18 cellular contexts compared by ENCODE assay signal in genomic region chr6:129701721-129702455, GRCh38. TPM values are rescaled to one million over a fixed set of nuclear protein-coding genes. Genes with fewer than 3 reads are reported as not detected.
DNase-seq lines count a peak whose midpoint lies in the region; ATAC-seq and TF ChIP-seq lines count a peak whose summit lies in the region.
"Had no signal": no experiment of that assay in that cellular context is flagged by ENCODE, and none has a peak within 500 bp of the region (broad histone marks: within the 10 kb centered on the region; RNA-seq: fewer than 3 reads in every experiment).

No MANE protein-coding gene starts in this region.

- H4K20me1 ChIP-seq in smooth muscle cell (ENCODE audit: low read depth) (no peaks in the 10 kb centered on the region), OCI-LY7 (ENCODE audit: insufficient read depth, low read length) (no peaks in the 10 kb centered on the region)

- CTCF ChIA-PET in activated CD4-positive, alpha-beta T cell treated with anti-CD3 and anti-CD28 coated beads, Interleukin-2, amount 10 ng/mL, durations not matched to agents 7 days and 5 days (lab: Charles Lee), result interaction anchor here (1.6 kb wide), 1 partner anchor 10 kb away, joined by 8 read pairs; no protein-coding TSS in a partner anchor
- CTCF ChIA-PET in OCI-LY7 (lab: Charles Lee; ENCODE audit: unreplicated experiment), result no interaction called here

- no peak overlapping the region for H3K4me2 ChIP-seq in smooth muscle cell
- H3K4me2 ChIP-seq in OCI-LY7 (ENCODE audit: low read length), result no peak overlapping the region

- WGBS in smooth muscle cell (ENCODE audit: low lambda C conversion rate), result 85% methylated on average over 4 of the region's 4 CpGs

- H3K36me3 ChIP-seq in smooth muscle cell (ENCODE audit: low read depth), result no peaks in the 10 kb centered on the region
- no peaks in the 10 kb centered on the region for H3K36me3 ChIP-seq in OCI-LY7 (ENCODE audit: insufficient read depth, low read length)
- H3K36me3 ChIP-seq: HAP-1 had no signal

- no peaks in the 10 kb centered on the region for H3K27me3 Mint-ChIP-seq in activated CD4-positive, alpha-beta T cell treated with anti-CD3 and anti-CD28 coated beads, Interleukin-2, amount 10 ng/mL, durations not matched to agents 24 days and 14 days
- H3K27me3 Mint-ChIP-seq in activated CD4-positive, alpha-beta T cell treated with anti-CD3 and anti-CD28 coated beads, Interleukin-2, amount 10 ng/mL, durations not matched to agents 7 days and 5 days, result no peaks in the 10 kb centered on the region

- H3K79me2 ChIP-seq in smooth muscle cell (ENCODE audit: low read depth) (peaks cover 18% of the 10 kb centered on the region), OCI-LY7 (ENCODE audit: insufficient read depth, low read depth, low read length) (no peaks in the 10 kb centered on the region)

- peak; percentile 28 for DNase-seq in activated CD4-positive, alpha-beta T cell treated with anti-CD3 and anti-CD28 coated beads, Interleukin-2, amount 10 ng/mL, durations not matched to agents 24 days and 14 days
- no peak for DNase-seq in activated CD4-positive, alpha-beta T cell treated with anti-CD3 and anti-CD28 coated beads, Interleukin-2, amount 10 ng/mL, durations not matched to agents 7 days and 5 days
- DNase-seq in amniotic epithelial cell (ENCODE audit: low read depth) (peak; percentile 71), fibroblast of the aortic adventitia (ENCODE audit: low read depth) (peak; percentile 65), smooth muscle cell (lab: John Stamatoyannopoulos, UW; ENCODE audit: unreplicated experiment) (no peak), OCI-LY7 (ENCODE audit: low spot score) (no peak)
- DNase-seq in stimulated activated naive CD4-positive, alpha-beta T cell treated with Interleukin-2 at 50 U/mL for 16 hours (lab: John Stamatoyannopoulos, UW), result no peak
- DNase-seq: activated CD4-positive, CD25-positive, alpha-beta regulatory T cell treated with anti-CD3 and anti-CD28 coated beads, Interleukin-2, amount 50 U/mL, for 72 hours; Caco-2; effector CD8-positive, alpha-beta T cell; heart left ventricle; NCI-H1105; testis had no signal

- H3K4me1 Mint-ChIP-seq in activated CD4-positive, alpha-beta T cell treated with anti-CD3 and anti-CD28 coated beads, Interleukin-2, amount 10 ng/mL, durations not matched to agents 24 days and 14 days, result peaks cover 30% of the 10 kb centered on the region
- peaks cover 17% of the 10 kb centered on the region for H3K4me1 Mint-ChIP-seq in activated CD4-positive, alpha-beta T cell treated with anti-CD3 and anti-CD28 coated beads, Interleukin-2, amount 10 ng/mL, durations not matched to agents 7 days and 5 days
- H3K4me1 Mint-ChIP-seq: nephron had no signal

- peaks cover 19% of the 10 kb centered on the region for H3K36me3 Mint-ChIP-seq in activated CD4-positive, alpha-beta T cell treated with anti-CD3 and anti-CD28 coated beads, Interleukin-2, amount 10 ng/mL, durations not matched to agents 24 days and 14 days (ENCODE audit: low read depth)
- H3K36me3 Mint-ChIP-seq in activated CD4-positive, alpha-beta T cell treated with anti-CD3 and anti-CD28 coated beads, Interleukin-2, amount 10 ng/mL, durations not matched to agents 7 days and 5 days (ENCODE audit: low read depth), result peaks cover 13% of the 10 kb centered on the region

- TF ChIP-seq CTCF in fibroblast of the aortic adventitia (IDR thresholded peaks at IDR 0.05; ENCODE audit: insufficient read depth, low read length), result no peak
- no peak for TF ChIP-seq CTCF in smooth muscle cell (IDR thresholded peaks at IDR 0.05; ENCODE audit: borderline replicate concordance, insufficient read depth, poor library complexity, severe bottlenecking)
- TF ChIP-seq CTCF in OCI-LY7 (conservative IDR thresholded peaks at IDR 0.05; ENCODE audit: low read length), result no peak

- no peaks in the 10 kb centered on the region for H3K9me3 ChIP-seq in smooth muscle cell (replicated peaks; ENCODE audit: low read depth)
- no peaks in the 10 kb centered on the region for H3K9me3 ChIP-seq in OCI-LY7 (ENCODE audit: low read length)
- H3K9me3 ChIP-seq: HAP-1, heart left ventricle, testis had no signal

- H3F3A ChIP-seq in smooth muscle cell (ENCODE audit: low read depth), result no peaks in the 10 kb centered on the region

- H3K4me1 ChIP-seq in smooth muscle cell (ENCODE audit: low read depth), result no peaks in the 10 kb centered on the region
- H3K4me1 ChIP-seq in OCI-LY7 (ENCODE audit: insufficient read depth, low read length, poor library complexity, severe bottlenecking), result no peaks in the 10 kb centered on the region
- H3K4me1 ChIP-seq: testis had no signal

- POLR2A ChIA-PET in activated CD4-positive, alpha-beta T cell treated with anti-CD3 and anti-CD28 coated beads, Interleukin-2, amount 10 ng/mL, durations not matched to agents 7 days and 5 days (lab: Charles Lee), result no interaction called here
- POLR2A ChIA-PET in OCI-LY7 (lab: Charles Lee), result interaction anchor here (0.5 kb wide), 1 partner anchor 25 kb away, joined by 6 read pairs; no protein-coding TSS in a partner anchor

- ATAC-seq in HG03442 (IDR thresholded peaks at IDR 0.05; ENCODE audit: unreplicated experiment), result no peak
- ATAC-seq: PC-3 had no signal

- no peaks in the 10 kb centered on the region for H3K9me3 Mint-ChIP-seq in activated CD4-positive, alpha-beta T cell treated with anti-CD3 and anti-CD28 coated beads, Interleukin-2, amount 10 ng/mL, durations not matched to agents 24 days and 14 days
- H3K9me3 Mint-ChIP-seq in activated CD4-positive, alpha-beta T cell treated with anti-CD3 and anti-CD28 coated beads, Interleukin-2, amount 10 ng/mL, durations not matched to agents 7 days and 5 days, result peaks cover 4% of the 10 kb centered on the region
- H3K9me3 Mint-ChIP-seq: nephron had no signal

- intact Hi-C loops in activated CD4-positive, alpha-beta T cell treated with anti-CD3 and anti-CD28 coated beads, Interleukin-2, amount 10 ng/mL, durations not matched to agents 24 days and 14 days (cut with micrococcal nuclease), result no loop called here
- intact Hi-C loops in OCI-LY7 (cut with micrococcal nuclease; ENCODE audit: unreplicated experiment), result no loop called here

- H3K9ac ChIP-seq in smooth muscle cell (ENCODE audit: low read depth), result no peak overlapping the region

- H3K27ac ChIP-seq in smooth muscle cell (ENCODE audit: low read depth) (peak overlapping the region; percentile 66), OCI-LY7 (ENCODE audit: low read depth, low read length, poor library complexity, severe bottlenecking) (no peak overlapping the region)
- H3K27ac ChIP-seq: 22Rv1, heart left ventricle, testis had no signal

- no peak overlapping the region for H3K4me3 Mint-ChIP-seq in activated CD4-positive, alpha-beta T cell treated with anti-CD3 and anti-CD28 coated beads, Interleukin-2, amount 10 ng/mL, durations not matched to agents 24 days and 14 days
- no peak overlapping the region for H3K4me3 Mint-ChIP-seq in activated CD4-positive, alpha-beta T cell treated with anti-CD3 and anti-CD28 coated beads, Interleukin-2, amount 10 ng/mL, durations not matched to agents 7 days and 5 days
- H3K4me3 Mint-ChIP-seq: nephron had no signal

- H2AFZ ChIP-seq in smooth muscle cell (ENCODE audit: low read depth), result no peak overlapping the region
- no peak overlapping the region for H2AFZ ChIP-seq in OCI-LY7 (ENCODE audit: low read length)

- H3K4me3 ChIP-seq in fibroblast of the aortic adventitia (ENCODE audit: low read depth, low read length) (no peak overlapping the region), smooth muscle cell (no peak overlapping the region), OCI-LY7 (ENCODE audit: low read depth, low read length, poor library complexity, severe bottlenecking) (no peak overlapping the region)
- H3K4me3 ChIP-seq: HAP-1, heart left ventricle, testis had no signal

- no peaks in the 10 kb centered on the region for H3K9me2 ChIP-seq in OCI-LY7 (ENCODE audit: insufficient read depth, low read length)

- no TSS peak for BruUV-seq in OCI-LY7 (replicated peaks; lab: Mats Ljungman, UMichigan)

- H3K27me3 ChIP-seq in smooth muscle cell (ENCODE audit: low read depth), result no peaks in the 10 kb centered on the region
- H3K27me3 ChIP-seq: heart left ventricle, testis had no signal

- peak overlapping the region; percentile 45 for H3K27ac Mint-ChIP-seq in activated CD4-positive, alpha-beta T cell treated with anti-CD3 and anti-CD28 coated beads, Interleukin-2, amount 10 ng/mL, durations not matched to agents 24 days and 14 days
- H3K27ac Mint-ChIP-seq in activated CD4-positive, alpha-beta T cell treated with anti-CD3 and anti-CD28 coated beads, Interleukin-2, amount 10 ng/mL, durations not matched to agents 7 days and 5 days, result no peak overlapping the region
- H3K27ac Mint-ChIP-seq: nephron had no signal

RNA-seq across cellular contexts. Expression of gene ARHGAP18, which starts 8.1 kb away (rescaled TPM):
- total RNA-seq in activated CD4-positive, alpha-beta T cell treated with anti-CD3 and anti-CD28 coated beads, Interleukin-2, amount 10 ng/mL, durations not matched to agents 24 days and 14 days, result 3.2 and 3.8 TPM in 2 replicates
- 1 to 10 TPM; 7.5 to 8.1 TPM for total RNA-seq in activated CD4-positive, alpha-beta T cell treated with anti-CD3 and anti-CD28 coated beads, Interleukin-2, amount 10 ng/mL, durations not matched to agents 7 days and 5 days
- total RNA-seq in fibroblast of the aortic adventitia (ENCODE audit: low replicate concordance) (26.2 and 65.8 TPM in 2 replicates), smooth muscle cell (9.6 and 10.7 TPM in 2 replicates), OCI-LY7 (2022) (7.5 TPM in 2 replicates)
- 3.2 and 3.5 TPM in 2 replicates for polyA plus RNA-seq in smooth muscle cell
- 4.8 and 5.9 TPM in 2 replicates for total RNA-seq in OCI-LY7 (2014; rRNA removed; shearing (Covaris generic))

Comparison
In these comparisons a context has a peak if more than half of its experiments do, and no peak if none do; other contexts are left out.
1. DNase-seq: peak in activated CD4-positive, alpha-beta T cell treated with anti-CD3 and anti-CD28 coated beads, Interleukin-2, amount 10 ng/mL, durations not matched to agents 24 days and 14 days (single experiment), amniotic epithelial cell (single experiment) and fibroblast of the aortic adventitia (single experiment); none in activated CD4-positive, alpha-beta T cell treated with anti-CD3 and anti-CD28 coated beads, Interleukin-2, amount 10 ng/mL, durations not matched to agents 7 days and 5 days (single experiment), smooth muscle cell (single experiment), stimulated activated naive CD4-positive, alpha-beta T cell treated with Interleukin-2 at 50 U/mL for 16 hours (single experiment) and OCI-LY7 (single experiment).